9 cellular contexts compared by ENCODE assay signal in the genomic region with DNA sequence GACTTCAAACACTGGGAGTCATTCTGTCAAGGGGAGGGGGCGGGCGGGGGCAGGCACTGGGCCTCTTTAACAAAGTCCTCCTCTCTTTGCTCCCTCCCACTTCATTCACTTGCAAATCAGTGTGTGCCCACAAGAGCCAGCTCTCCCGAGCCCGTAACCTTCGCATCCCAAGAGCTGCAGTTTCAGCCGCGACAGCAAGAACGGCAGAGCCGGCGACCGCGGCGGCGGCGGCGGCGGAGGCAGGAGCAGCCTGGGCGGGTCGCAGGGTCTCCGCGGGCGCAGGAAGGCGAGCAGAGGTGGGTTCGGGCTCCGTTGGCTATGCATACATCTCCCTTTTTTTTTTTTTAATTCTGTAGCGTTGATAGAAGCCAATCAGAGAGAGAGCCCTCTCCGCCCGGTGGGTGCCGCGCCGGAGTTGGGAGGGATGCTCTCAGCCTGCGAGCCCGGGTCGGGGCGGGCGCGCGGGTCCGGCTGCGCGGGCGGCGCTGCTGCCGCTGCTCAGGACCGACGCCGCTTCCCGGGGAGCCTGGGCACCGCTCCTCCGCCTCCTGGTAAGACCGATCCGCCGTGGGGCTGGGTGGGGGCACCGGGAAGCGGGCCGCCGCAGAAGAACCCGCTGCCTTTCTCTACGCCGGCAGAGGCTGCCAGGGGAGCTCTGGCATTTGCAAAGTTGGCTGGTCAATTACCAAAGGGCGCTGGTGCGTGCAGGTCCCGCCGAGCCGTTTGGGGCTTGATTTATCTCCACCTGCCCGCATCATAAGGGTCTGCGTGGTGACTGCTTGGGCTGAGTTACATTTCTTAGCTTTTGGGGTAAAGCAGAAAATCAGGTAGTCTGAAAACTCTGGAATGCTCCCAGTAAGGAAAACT. TPM values are rescaled to one million over a fixed set of nuclear protein-coding genes. Genes with fewer than 3 reads are reported as not detected.
DNase-seq lines count a peak whose midpoint lies in the region; ATAC-seq, FAIRE-seq and TF ChIP-seq lines count a peak whose summit lies in the region.
"Had no signal": no experiment of that assay in that cellular context is flagged by ENCODE, and none has a peak within 500 bp of the region (broad histone marks: within the 10 kb centered on the region; RNA-seq: fewer than 3 reads in every experiment).

Gene CDH6, plus strand, starts transcription at position 96 of the 867 bp plus-strand sequence. CDS start 73,788 bp downstream, outside the sequence.

- WGBS in pancreas, 2 donors = 1 to 2% methylated on average over 52 to 67 of the region's 67 CpGs

- H3K4me3 Mint-ChIP-seq in T-helper 17 cell = peak within 1 kb of the TSS; percentile 8

- no peak for ATAC-seq in T-helper 17 cell
- peak; percentile 60 to 86 (median 78) for ATAC-seq in pancreas
- ATAC-seq in GM19324 (IDR thresholded peaks at IDR 0.05; ENCODE audit: low FRiP score, unreplicated experiment) = no peak
- ATAC-seq in GM18907 (IDR thresholded peaks at IDR 0.05; ENCODE audit: unreplicated experiment) = no peak
- no peak for ATAC-seq in HG03139 (IDR thresholded peaks at IDR 0.05; ENCODE audit: unreplicated experiment)

- no peak within 1 kb of the TSS for H3K27ac ChIP-seq in cardiac muscle cell
- peak within 1 kb of the TSS in 1 of 4 donors; percentile 23 for H3K27ac ChIP-seq in pancreas
- H3K27ac ChIP-seq: BLaER1 had no signal

- DNase-seq in DMS53 (lab: John Stamatoyannopoulos, UW) (peak; percentile 58), DMS53 treated with DMSO at 0.1 percent for 48 hours (lab: John Stamatoyannopoulos, UW; ENCODE audit: unreplicated experiment) (no peak), T-helper 17 cell (no peak), cardiac muscle cell (ENCODE audit: low read depth in 1 of 2, low spot score in 1 of 2) (peak; percentile 34 to 71), pancreas (peak in 3 of 6 donors; percentile 26 to 73 (median 59))

- peaks cover 4% of the 10 kb centered on the region for H3K36me3 Mint-ChIP-seq in T-helper 17 cell (ENCODE audit: low read depth)

- H3K4me3 ChIP-seq in cardiac muscle cell (peak within 1 kb of the TSS; percentile 40), pancreas (peak within 1 kb of the TSS; percentile 2 to 48 (median 18))
- H3K4me3 ChIP-seq: BLaER1 had no signal

- H3K4me1 ChIP-seq in cardiac muscle cell (ENCODE audit: low read depth) (peaks cover 11% of the 10 kb centered on the region), pancreas (peaks cover 0 to 10% (median 9%) of the 10 kb centered on the region in 3 donors)
- H3K4me1 ChIP-seq: BLaER1 had no signal

- H3K36me3 ChIP-seq in cardiac muscle cell (no peaks in the 10 kb centered on the region), pancreas (no peaks in the 10 kb centered on the region)
- H3K36me3 ChIP-seq: BLaER1 had no signal

- H3K27me3 Mint-ChIP-seq in T-helper 17 cell = peaks cover 67% of the 10 kb centered on the region

- no peak within 1 kb of the TSS for H3K27ac Mint-ChIP-seq in T-helper 17 cell

- intact Hi-C loops in pancreas (cut with DNase I) = no loop called here

- peaks cover 5% of the 10 kb centered on the region for H3K4me1 Mint-ChIP-seq in T-helper 17 cell

- TF ChIP-seq CTCF in cardiac muscle cell (IDR thresholded peaks at IDR 0.05; ENCODE audit: low read depth, low read length) (no peak), pancreas (IDR thresholded peaks at IDR 0.05) (no peak)

- no peak for FAIRE-seq in pancreas (lab: Jason Lieb, UNC)

- H3K9me3 ChIP-seq in T-helper 17 cell (ENCODE audit: control insufficient read depth, low read length, poor library complexity, severe bottlenecking) (no peaks in the 10 kb centered on the region), cardiac muscle cell (ENCODE audit: low read depth) (no peaks in the 10 kb centered on the region), pancreas (no peaks in the 10 kb centered on the region)

- H3K27me3 ChIP-seq in cardiac muscle cell (peaks cover 79% of the 10 kb centered on the region), pancreas (peaks cover 0 to 10% (median 3%) of the 10 kb centered on the region in 4 donors)
- H3K27me3 ChIP-seq: BLaER1 had no signal

RNA-seq across cellular contexts. Expression of gene CDH6, which starts in this region (rescaled TPM):
- total RNA-seq in T-helper 17 cell = under 1 TPM in 1 of 2 donors, not detected in 1; 0.21 TPM
- 0.04 and 0.77 TPM in 2 replicates for total RNA-seq in cardiac muscle cell
- polyA plus RNA-seq in cardiac muscle cell = 0.12 TPM in 1 of 2 replicates, not detected in the other
- total RNA-seq in pancreas = 10 to 100 TPM in 1 of 6 donors, 1 to 10 TPM in 2, under 1 TPM in 3; 0.31 to 10.4 (median 0.83) TPM
- polyA plus RNA-seq in pancreas = under 1 TPM; 0.57 to 0.66 TPM

Comparison
In these comparisons a context has a peak if more than half of its experiments do, and no peak if none do; other contexts are left out.
1. Peak in DNase-seq and H3K4me3 ChIP-seq in cardiac muscle cell; RNA of the gene not detected or under 1 TPM.
2. ATAC-seq: peak in pancreas (4 of 4); none in T-helper 17 cell (single experiment), GM19324 (single experiment), GM18907 (single experiment) and HG03139 (single experiment).